Comparison of ENCODE assay signal across 9 cellular contexts in genomic region chr15:93028111-93028631, GRCh38.
DNase-seq lines count a peak whose midpoint lies in the region; ATAC-seq and TF ChIP-seq lines count a peak whose summit lies in the region.
"Had no signal": no experiment of that assay in that cellular context is flagged by ENCODE, and none has a peak within 500 bp of the region (broad histone marks: within the 10 kb centered on the region; RNA-seq: fewer than 3 reads in every experiment).

No MANE protein-coding gene starts in this region.

- H3K27me3 Mint-ChIP-seq in activated B cell treated with CpG ODN at 0.5 μM for 24 hours, result no peaks in the 10 kb centered on the region

- POLR2A ChIA-PET in activated B cell treated with CpG ODN at 0.5 μM for 24 hours (lab: Charles Lee), result no interaction called here

- DNase-seq in GM03348 (ENCODE audit: low spot score) (peak; percentile 40), activated B cell treated with CpG ODN at 0.5 μM for 24 hours (no peak), prostate gland (ENCODE audit: low spot score) (no peak), NCI-H774 (lab: John Stamatoyannopoulos, UW) (no peak), medulla oblongata (ENCODE audit: extremely low spot score) (no peak)
- DNase-seq in stimulated activated naive CD4-positive, alpha-beta T cell treated with Interleukin-2 at 50 U/mL for 16 hours (lab: John Stamatoyannopoulos, UW), result no peak
- no peak for DNase-seq in activated T-cell treated with anti-CD3 and anti-CD28 coated beads, Interleukin-2, amount 50 U/mL, for 1 hour
- DNase-seq: stimulated activated CD4-positive, alpha-beta T cell treated with anti-CD3 and anti-CD28 coated beads, Interleukin-12 subunit alpha, Interleukin-12 subunit beta, amount 100 ng/mL, for 4 hours had no signal

- ATAC-seq in activated B cell treated with CpG ODN at 0.5 μM for 24 hours (ENCODE audit: low read depth) (no peak), gastroesophageal sphincter (no peak)

- H3K9me3 ChIP-seq in gastroesophageal sphincter (no peaks in the 10 kb centered on the region), prostate gland (no peaks in the 10 kb centered on the region)

- H3K4me1 ChIP-seq in gastroesophageal sphincter, result peaks cover 9 to 71% (median 38%) of the 10 kb centered on the region in 3 donors
- H3K4me1 ChIP-seq in prostate gland (replicated peaks), result peaks cover 31% of the 10 kb centered on the region

- no peaks in the 10 kb centered on the region for H3K9me3 Mint-ChIP-seq in activated B cell treated with CpG ODN at 0.5 μM for 24 hours

- CTCF ChIA-PET in activated B cell treated with CpG ODN at 0.5 μM for 24 hours (lab: Charles Lee), result interaction anchor here (1.1 to 2.9 kb wide), 2 partner anchors 7 to 1092 kb away, joined by 3 to 16 read pairs; no protein-coding TSS in a partner anchor

- peak overlapping the region; percentile 87 to 96 (median 90) for H3K27ac ChIP-seq in gastroesophageal sphincter
- H3K27ac ChIP-seq in prostate gland, result peak overlapping the region; percentile 80 to 81

- H3K36me3 ChIP-seq in gastroesophageal sphincter, result peaks cover 0 to 36% of the 10 kb centered on the region in 2 donors
- H3K36me3 ChIP-seq in prostate gland, result peaks cover 7 to 9% of the 10 kb centered on the region in 2 donors

- no peak for TF ChIP-seq POLR2A in gastroesophageal sphincter (IDR thresholded peaks at IDR 0.05)
- TF ChIP-seq POLR2A in prostate gland (IDR thresholded peaks at IDR 0.05), result no peak

- peaks cover 43% of the 10 kb centered on the region for H3K36me3 Mint-ChIP-seq in activated B cell treated with CpG ODN at 0.5 μM for 24 hours (ENCODE audit: low read depth)

- peaks cover 25% of the 10 kb centered on the region for H3K4me1 Mint-ChIP-seq in activated B cell treated with CpG ODN at 0.5 μM for 24 hours

- no peaks in the 10 kb centered on the region for H3K27me3 ChIP-seq in gastroesophageal sphincter
- no peaks in the 10 kb centered on the region for H3K27me3 ChIP-seq in prostate gland (replicated peaks; ENCODE audit: insufficient read depth)

- WGBS in gastroesophageal sphincter (ENCODE audit: low coverage in 1 of 2), 2 donors, result 36 to 48% methylated on average over 6 to 7 of the region's 13 CpGs
- 32% methylated on average over 13 of the region's 13 CpGs for WGBS in prostate gland

- H3K4me3 ChIP-seq in gastroesophageal sphincter (no peak overlapping the region), prostate gland (no peak overlapping the region)

- no peak overlapping the region for H3K4me3 Mint-ChIP-seq in activated B cell treated with CpG ODN at 0.5 μM for 24 hours

- H3K27ac Mint-ChIP-seq in activated B cell treated with CpG ODN at 0.5 μM for 24 hours, result peak overlapping the region; percentile 53

- no peak for TF ChIP-seq CTCF in activated B cell treated with CpG ODN at 0.5 μM for 24 hours (IDR thresholded peaks at IDR 0.05)
- no peak for TF ChIP-seq CTCF in gastroesophageal sphincter (IDR thresholded peaks at IDR 0.05)
- TF ChIP-seq CTCF in prostate gland (IDR thresholded peaks at IDR 0.05), result no peak

- intact Hi-C loops in activated B cell treated with CpG ODN at 0.5 μM for 24 hours (cut with micrococcal nuclease), result no loop called here
- intact Hi-C loops in prostate gland (cut with DNase I), result loop anchor here (2.0 to 5.0 kb wide), 3 partner anchors 44 to 947 kb away; no protein-coding TSS in a partner anchor

- TF ChIP-seq EP300 in gastroesophageal sphincter (IDR thresholded peaks at IDR 0.05), result no peak
